ENCODE assay signal across 22 cellular contexts in genomic region chr1:21018673-21019072, GRCh38.
DNase-seq lines count a peak whose midpoint lies in the region; ATAC-seq and TF ChIP-seq lines count a peak whose summit lies in the region.
"Had no signal": no experiment of that assay in that cellular context is flagged by ENCODE, and none has a peak within 500 bp of the region (broad histone marks: within the 10 kb centered on the region; RNA-seq: fewer than 3 reads in every experiment).

No MANE protein-coding gene starts in this region.

- TF ChIP-seq CTCF in activated B cell treated with CpG ODN at 0.5 μM for 24 hours (IDR thresholded peaks at IDR 0.05) (no peak), nephron progenitor cell (IDR thresholded peaks at IDR 0.05) (no peak), vagina (IDR thresholded peaks at IDR 0.05) (no peak), suprapubic skin (IDR thresholded peaks at IDR 0.05) (no peak)

- in situ Hi-C loops in ACHN (cut with HindIII; ENCODE audit: low pct_ligation_motif_present, low pct_unique_long_range_greater_than_20kb, low sequenced_read_pairs): no loop called here

- H3K9me3 ChIP-seq in vagina (no peaks in the 10 kb centered on the region), suprapubic skin (no peaks in the 10 kb centered on the region)

- no peaks in the 10 kb centered on the region for H3K27me3 ChIP-seq in vagina
- H3K27me3 ChIP-seq in suprapubic skin: no peaks in the 10 kb centered on the region

- H3K27me3 Mint-ChIP-seq in activated naive CD4-positive, alpha-beta T cell treated with anti-CD3 and anti-CD28 coated beads, Interleukin-2, amount 50 U/mL, for 24 hours: no peaks in the 10 kb centered on the region
- H3K27me3 Mint-ChIP-seq in activated B cell treated with CpG ODN at 0.5 μM for 24 hours (no peaks in the 10 kb centered on the region), nephron progenitor cell (ENCODE audit: low read depth, poor library complexity) (no peaks in the 10 kb centered on the region)
- H3K27me3 Mint-ChIP-seq: CD4-positive, alpha-beta T cell had no signal

- no peak for DNase-seq in activated naive CD4-positive, alpha-beta T cell treated with Interleukin-2 at 50 U/mL for 16 hours
- no peak for DNase-seq in activated B cell treated with CpG ODN at 0.5 μM for 24 hours
- DNase-seq in nephron progenitor cell: no peak
- DNase-seq in vagina (ENCODE audit: extremely low spot score in 2 of 2): no peak
- DNase-seq in HPDE6-E6E7 (ENCODE audit: extremely low spot score): no peak
- no peak for DNase-seq in suprapubic skin (ENCODE audit: low spot score in 2 of 2)
- DNase-seq in ACHN: no peak
- DNase-seq: CD4-positive, alpha-beta T cell; COR-L47; DMS153; GDM1; GM23248; H9; KG1; NCI-H1092; NCI-H1436; NCI-H187 treated with DMSO at 0.1 percent for 48 hours; NCI-H2107; NCI-H774; NK-92 treated with Interleukin-12 subunit alpha and Interleukin-12 subunit beta, amount 100 ng/mL, for 24 hours had no signal

- peaks cover 32% of the 10 kb centered on the region for H3K4me1 Mint-ChIP-seq in activated naive CD4-positive, alpha-beta T cell treated with anti-CD3 and anti-CD28 coated beads, Interleukin-2, amount 50 U/mL, for 24 hours
- peaks cover 31% of the 10 kb centered on the region for H3K4me1 Mint-ChIP-seq in activated B cell treated with CpG ODN at 0.5 μM for 24 hours
- H3K4me1 Mint-ChIP-seq in nephron progenitor cell: peaks cover 17% of the 10 kb centered on the region

- POLR2A ChIA-PET in activated B cell treated with CpG ODN at 0.5 μM for 24 hours (lab: Charles Lee): interaction anchor here (0.5 kb wide), 1 partner anchor 16 kb away, joined by 3 read pairs; no protein-coding TSS in a partner anchor

- H3K36me3 ChIP-seq in vagina (no peaks in the 10 kb centered on the region), suprapubic skin (no peaks in the 10 kb centered on the region)

- H3K27ac ChIP-seq in vagina: peak overlapping the region; percentile 95
- H3K27ac ChIP-seq in suprapubic skin: no peak overlapping the region
- H3K27ac ChIP-seq: GM23248 had no signal

- H3K4me3 ChIP-seq in vagina (no peak overlapping the region), suprapubic skin (no peak overlapping the region)
- H3K4me3 ChIP-seq: GM23248 had no signal

- peaks cover 31% of the 10 kb centered on the region for H3K4me1 ChIP-seq in vagina
- H3K4me1 ChIP-seq in suprapubic skin: peaks cover 20% of the 10 kb centered on the region

- H3K4me3 Mint-ChIP-seq in activated naive CD4-positive, alpha-beta T cell treated with anti-CD3 and anti-CD28 coated beads, Interleukin-2, amount 50 U/mL, for 24 hours: no peak overlapping the region
- H3K4me3 Mint-ChIP-seq in activated B cell treated with CpG ODN at 0.5 μM for 24 hours (no peak overlapping the region), nephron progenitor cell (no peak overlapping the region)
- H3K4me3 Mint-ChIP-seq: CD4-positive, alpha-beta T cell; H9 had no signal

- no peak for TF ChIP-seq EP300 in suprapubic skin (IDR thresholded peaks at IDR 0.05)

- no peak for TF ChIP-seq POLR2A in vagina (IDR thresholded peaks at IDR 0.05)
- TF ChIP-seq POLR2A in suprapubic skin (IDR thresholded peaks at IDR 0.05): no peak

- H3K9me3 Mint-ChIP-seq in activated naive CD4-positive, alpha-beta T cell treated with anti-CD3 and anti-CD28 coated beads, Interleukin-2, amount 50 U/mL, for 24 hours: peaks cover 6% of the 10 kb centered on the region
- no peaks in the 10 kb centered on the region for H3K9me3 Mint-ChIP-seq in activated B cell treated with CpG ODN at 0.5 μM for 24 hours
- H3K9me3 Mint-ChIP-seq in nephron progenitor cell: peaks cover 28% of the 10 kb centered on the region
- H3K9me3 Mint-ChIP-seq: CD4-positive, alpha-beta T cell; H9 had no signal

- CTCF ChIA-PET in activated B cell treated with CpG ODN at 0.5 μM for 24 hours (lab: Charles Lee): interaction anchor here (2.0 kb wide), 1 partner anchor 177 kb away, joined by 5 read pairs; no protein-coding TSS in a partner anchor

- peaks cover 13% of the 10 kb centered on the region for H3K36me3 Mint-ChIP-seq in activated naive CD4-positive, alpha-beta T cell treated with anti-CD3 and anti-CD28 coated beads, Interleukin-2, amount 50 U/mL, for 24 hours
- H3K36me3 Mint-ChIP-seq in activated B cell treated with CpG ODN at 0.5 μM for 24 hours (ENCODE audit: low read depth): peaks cover 21% of the 10 kb centered on the region
- peaks cover 60% of the 10 kb centered on the region for H3K36me3 Mint-ChIP-seq in nephron progenitor cell (ENCODE audit: low read depth)

- peak overlapping the region; percentile 2 for H3K27ac Mint-ChIP-seq in activated naive CD4-positive, alpha-beta T cell treated with anti-CD3 and anti-CD28 coated beads, Interleukin-2, amount 50 U/mL, for 24 hours
- H3K27ac Mint-ChIP-seq in activated B cell treated with CpG ODN at 0.5 μM for 24 hours (peak overlapping the region; percentile 30), nephron progenitor cell (peak overlapping the region; percentile 24)
- H3K27ac Mint-ChIP-seq: CD4-positive, alpha-beta T cell; H9 had no signal

- no peak for ATAC-seq in activated B cell treated with CpG ODN at 0.5 μM for 24 hours (ENCODE audit: low read depth)
- ATAC-seq: HepG2 had no signal

- intact Hi-C loops in activated B cell treated with CpG ODN at 0.5 μM for 24 hours (cut with micrococcal nuclease): no loop called here
- intact Hi-C loops in vagina (cut with DNase I): no loop called here
